In genomic region chr5:35183243-35183955, GRCh38 we compare ENCODE assay signal across 9 cellular contexts. TPM values are rescaled to one million over a fixed set of nuclear protein-coding genes. Genes with fewer than 3 reads are reported as not detected.
DNase-seq lines count a peak whose midpoint lies in the region; ATAC-seq, FAIRE-seq and TF ChIP-seq lines count a peak whose summit lies in the region.
"Had no signal": no experiment of that assay in that cellular context is flagged by ENCODE, and none has a peak within 500 bp of the region (broad histone marks: within the 10 kb centered on the region; RNA-seq: fewer than 3 reads in every experiment).

No MANE protein-coding gene starts in this region.

- no peak for TF ChIP-seq CTCF in WTC11 (IDR thresholded peaks at IDR 0.05)
- peak in 2 of 4 experiments; percentile 22 to 33 for TF ChIP-seq CTCF in prostate gland (IDR thresholded peaks at IDR 0.05)

- no peaks in the 10 kb centered on the region for H3K27me3 Mint-ChIP-seq in WTC11 (ENCODE audit: low read depth)

- no peak overlapping the region for H3K27ac Mint-ChIP-seq in WTC11

- POLR2A ChIA-PET in WTC11 (lab: Charles Lee): no interaction called here

- peaks cover 18% of the 10 kb centered on the region for H3K4me1 Mint-ChIP-seq in WTC11

- H3K36me3 Mint-ChIP-seq in WTC11: no peaks in the 10 kb centered on the region

- H3K36me3 ChIP-seq in prostate gland: no peaks in the 10 kb centered on the region

- H3K27ac ChIP-seq in prostate gland: no peak overlapping the region
- H3K27ac ChIP-seq: skin epidermis had no signal

- ATAC-seq in GM21576 (IDR thresholded peaks at IDR 0.05; ENCODE audit: unreplicated experiment) (peak; percentile 84), WTC11 (peak; percentile 85)

- WGBS in prostate gland: 51% methylated on average over 4 of the region's 4 CpGs

- H3K4me3 ChIP-seq in prostate gland: no peak overlapping the region
- H3K4me3 ChIP-seq: skin epidermis had no signal

- TF ChIP-seq POLR2A in prostate gland (IDR thresholded peaks at IDR 0.05): no peak

- CTCF ChIA-PET in WTC11 (lab: Charles Lee): interaction anchor here (0.6 to 2.7 kb wide), 7 partner anchors 15 to 415 kb away, joined by 3 to 9 read pairs (median 4); no protein-coding TSS in a partner anchor

- H3K4me3 Mint-ChIP-seq in WTC11: no peak overlapping the region

- DNase-seq in GM04504 (ENCODE audit: low read depth) (peak; percentile 46), LHCN-M2 (ENCODE audit: low read depth) (peak; percentile 65), WTC11 (ENCODE audit: low spot score) (peak; percentile 71), head of caudate nucleus (peak in 31 of 42 donors; percentile 3 to 73 (median 46)), prostate gland (ENCODE audit: low spot score) (no peak), frontal cortex (ENCODE audit: low spot score in 2 of 2) (no peak)
- DNase-seq in stimulated activated CD4-positive, alpha-beta T cell treated with anti-CD3 and anti-CD28 coated beads, Interleukin-12 subunit alpha, Interleukin-12 subunit beta, amount 100 ng/mL, for 48 hours (ENCODE audit: low read depth in 2 of 3, low spot score in 1 of 3): peak in 2 of 3 donors; percentile 21 to 22

- no peaks in the 10 kb centered on the region for H3K27me3 ChIP-seq in prostate gland (replicated peaks; ENCODE audit: insufficient read depth)

- intact Hi-C loops in head of caudate nucleus (cut with DNase I) (no loop called here), prostate gland (cut with DNase I) (no loop called here)

- no peaks in the 10 kb centered on the region for H3K4me1 ChIP-seq in prostate gland (replicated peaks)

- FAIRE-seq in frontal cortex (lab: Jason Lieb, UNC): no peak

- H3K9me3 Mint-ChIP-seq in WTC11: no peaks in the 10 kb centered on the region

- no peaks in the 10 kb centered on the region for H3K9me3 ChIP-seq in prostate gland

TF ChIP-seq in WTC11, 78 proteins besides CTCF, POLR2A, EP300 and RAD21:
- TF ChIP-seq ZNF121 (CRISPR knock-in tag; IDR thresholded peaks at IDR 0.05) (no peak), JAZF1 (CRISPR knock-in tag; IDR thresholded peaks at IDR 0.05) (no peak), ZNF317 (CRISPR knock-in tag; IDR thresholded peaks at IDR 0.05; ENCODE audit: borderline replicate concordance, low read depth) (no peak), TEAD1 (CRISPR knock-in tag; IDR thresholded peaks at IDR 0.05) (no peak), ATF2 (CRISPR knock-in tag; IDR thresholded peaks at IDR 0.05; ENCODE audit: borderline replicate concordance, low read depth) (no peak), IRF1 (CRISPR knock-in tag; IDR thresholded peaks at IDR 0.05) (no peak), CREM (CRISPR knock-in tag; IDR thresholded peaks at IDR 0.05) (no peak), NR3C1 (CRISPR knock-in tag; conservative IDR thresholded peaks at IDR 0.05; ENCODE audit: low read depth) (no peak), E2F1 (CRISPR knock-in tag; IDR thresholded peaks at IDR 0.05) (no peak), AR (CRISPR knock-in tag; IDR thresholded peaks at IDR 0.05) (no peak), E2F4 (CRISPR knock-in tag; IDR thresholded peaks at IDR 0.05; ENCODE audit: borderline replicate concordance, low read depth) (no peak), OVOL2 (CRISPR knock-in tag; IDR thresholded peaks at IDR 0.05; ENCODE audit: borderline replicate concordance) (no peak), ATF3 (CRISPR knock-in tag; conservative IDR thresholded peaks at IDR 0.05) (no peak), ZNF425 (CRISPR knock-in tag; conservative IDR thresholded peaks at IDR 0.05) (no peak), CREB1 (CRISPR knock-in tag; IDR thresholded peaks at IDR 0.05) (no peak), SMAD3 (CRISPR knock-in tag; IDR thresholded peaks at IDR 0.05; ENCODE audit: borderline replicate concordance) (no peak), FOXP1 (CRISPR knock-in tag; IDR thresholded peaks at IDR 0.05; ENCODE audit: borderline replicate concordance) (no peak), MYBL2 (CRISPR knock-in tag; IDR thresholded peaks at IDR 0.05) (no peak), NFATC4 (CRISPR knock-in tag; IDR thresholded peaks at IDR 0.05) (no peak)

RNA-seq across cellular contexts. Expression of gene PRLR, which starts 46.9 kb away (rescaled TPM):
- total RNA-seq in LHCN-M2 (2014; rRNA removed) (0.75 and 1.2 TPM in 2 replicates), WTC11 (2021) (1.9 to 3.2 TPM (median 1.9 TPM) in 3 replicates), prostate gland (1 to 10 TPM; 1.1 to 7.1 TPM), frontal cortex (1.2 TPM)
- polyA plus RNA-seq in LHCN-M2 (2012): 0.01 TPM

Comparison
In these comparisons a context has a peak if more than half of its experiments do, and no peak if none do; other contexts are left out.
1. DNase-seq: peak in GM04504 (single experiment), LHCN-M2 (single experiment), WTC11 (single experiment), head of caudate nucleus (31 of 42) and stimulated activated CD4-positive, alpha-beta T cell treated with anti-CD3 and anti-CD28 coated beads, Interleukin-12 subunit alpha, Interleukin-12 subunit beta, amount 100 ng/mL, for 48 hours (2 of 3); none in prostate gland (single experiment) and frontal cortex (0 of 2).